ENCODE assay signal across 1 cellular context in genomic region chr5:56910123-56910951, GRCh38.
TF ChIP-seq lines count a peak whose summit lies in the region.

No MANE protein-coding gene starts in this region.

TF ChIP-seq in K562, 482 proteins besides CTCF, POLR2A, EP300 and RAD21 (continued from another document and continues in another):
- TF ChIP-seq, protein P1, sequence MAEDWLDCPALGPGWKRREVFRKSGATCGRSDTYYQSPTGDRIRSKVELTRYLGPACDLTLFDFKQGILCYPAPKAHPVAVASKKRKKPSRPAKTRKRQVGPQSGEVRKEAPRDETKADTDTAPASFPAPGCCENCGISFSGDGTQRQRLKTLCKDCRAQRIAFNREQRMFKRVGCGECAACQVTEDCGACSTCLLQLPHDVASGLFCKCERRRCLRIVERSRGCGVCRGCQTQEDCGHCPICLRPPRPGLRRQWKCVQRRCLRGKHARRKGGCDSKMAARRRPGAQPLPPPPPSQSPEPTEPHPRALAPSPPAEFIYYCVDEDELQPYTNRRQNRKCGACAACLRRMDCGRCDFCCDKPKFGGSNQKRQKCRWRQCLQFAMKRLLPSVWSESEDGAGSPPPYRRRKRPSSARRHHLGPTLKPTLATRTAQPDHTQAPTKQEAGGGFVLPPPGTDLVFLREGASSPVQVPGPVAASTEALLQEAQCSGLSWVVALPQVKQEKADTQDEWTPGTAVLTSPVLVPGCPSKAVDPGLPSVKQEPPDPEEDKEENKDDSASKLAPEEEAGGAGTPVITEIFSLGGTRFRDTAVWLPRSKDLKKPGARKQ (CRISPR knock-in tag; IDR thresholded peaks at IDR 0.05): no peak
- TF ChIP-seq PBX2 (CRISPR knock-in tag; IDR thresholded peaks at IDR 0.05; ENCODE audit: low read depth): no peak
- TF ChIP-seq PBX2 (tag; conservative IDR thresholded peaks at IDR 0.05; ENCODE audit: low read depth): no peak
- TF ChIP-seq, protein P2, sequence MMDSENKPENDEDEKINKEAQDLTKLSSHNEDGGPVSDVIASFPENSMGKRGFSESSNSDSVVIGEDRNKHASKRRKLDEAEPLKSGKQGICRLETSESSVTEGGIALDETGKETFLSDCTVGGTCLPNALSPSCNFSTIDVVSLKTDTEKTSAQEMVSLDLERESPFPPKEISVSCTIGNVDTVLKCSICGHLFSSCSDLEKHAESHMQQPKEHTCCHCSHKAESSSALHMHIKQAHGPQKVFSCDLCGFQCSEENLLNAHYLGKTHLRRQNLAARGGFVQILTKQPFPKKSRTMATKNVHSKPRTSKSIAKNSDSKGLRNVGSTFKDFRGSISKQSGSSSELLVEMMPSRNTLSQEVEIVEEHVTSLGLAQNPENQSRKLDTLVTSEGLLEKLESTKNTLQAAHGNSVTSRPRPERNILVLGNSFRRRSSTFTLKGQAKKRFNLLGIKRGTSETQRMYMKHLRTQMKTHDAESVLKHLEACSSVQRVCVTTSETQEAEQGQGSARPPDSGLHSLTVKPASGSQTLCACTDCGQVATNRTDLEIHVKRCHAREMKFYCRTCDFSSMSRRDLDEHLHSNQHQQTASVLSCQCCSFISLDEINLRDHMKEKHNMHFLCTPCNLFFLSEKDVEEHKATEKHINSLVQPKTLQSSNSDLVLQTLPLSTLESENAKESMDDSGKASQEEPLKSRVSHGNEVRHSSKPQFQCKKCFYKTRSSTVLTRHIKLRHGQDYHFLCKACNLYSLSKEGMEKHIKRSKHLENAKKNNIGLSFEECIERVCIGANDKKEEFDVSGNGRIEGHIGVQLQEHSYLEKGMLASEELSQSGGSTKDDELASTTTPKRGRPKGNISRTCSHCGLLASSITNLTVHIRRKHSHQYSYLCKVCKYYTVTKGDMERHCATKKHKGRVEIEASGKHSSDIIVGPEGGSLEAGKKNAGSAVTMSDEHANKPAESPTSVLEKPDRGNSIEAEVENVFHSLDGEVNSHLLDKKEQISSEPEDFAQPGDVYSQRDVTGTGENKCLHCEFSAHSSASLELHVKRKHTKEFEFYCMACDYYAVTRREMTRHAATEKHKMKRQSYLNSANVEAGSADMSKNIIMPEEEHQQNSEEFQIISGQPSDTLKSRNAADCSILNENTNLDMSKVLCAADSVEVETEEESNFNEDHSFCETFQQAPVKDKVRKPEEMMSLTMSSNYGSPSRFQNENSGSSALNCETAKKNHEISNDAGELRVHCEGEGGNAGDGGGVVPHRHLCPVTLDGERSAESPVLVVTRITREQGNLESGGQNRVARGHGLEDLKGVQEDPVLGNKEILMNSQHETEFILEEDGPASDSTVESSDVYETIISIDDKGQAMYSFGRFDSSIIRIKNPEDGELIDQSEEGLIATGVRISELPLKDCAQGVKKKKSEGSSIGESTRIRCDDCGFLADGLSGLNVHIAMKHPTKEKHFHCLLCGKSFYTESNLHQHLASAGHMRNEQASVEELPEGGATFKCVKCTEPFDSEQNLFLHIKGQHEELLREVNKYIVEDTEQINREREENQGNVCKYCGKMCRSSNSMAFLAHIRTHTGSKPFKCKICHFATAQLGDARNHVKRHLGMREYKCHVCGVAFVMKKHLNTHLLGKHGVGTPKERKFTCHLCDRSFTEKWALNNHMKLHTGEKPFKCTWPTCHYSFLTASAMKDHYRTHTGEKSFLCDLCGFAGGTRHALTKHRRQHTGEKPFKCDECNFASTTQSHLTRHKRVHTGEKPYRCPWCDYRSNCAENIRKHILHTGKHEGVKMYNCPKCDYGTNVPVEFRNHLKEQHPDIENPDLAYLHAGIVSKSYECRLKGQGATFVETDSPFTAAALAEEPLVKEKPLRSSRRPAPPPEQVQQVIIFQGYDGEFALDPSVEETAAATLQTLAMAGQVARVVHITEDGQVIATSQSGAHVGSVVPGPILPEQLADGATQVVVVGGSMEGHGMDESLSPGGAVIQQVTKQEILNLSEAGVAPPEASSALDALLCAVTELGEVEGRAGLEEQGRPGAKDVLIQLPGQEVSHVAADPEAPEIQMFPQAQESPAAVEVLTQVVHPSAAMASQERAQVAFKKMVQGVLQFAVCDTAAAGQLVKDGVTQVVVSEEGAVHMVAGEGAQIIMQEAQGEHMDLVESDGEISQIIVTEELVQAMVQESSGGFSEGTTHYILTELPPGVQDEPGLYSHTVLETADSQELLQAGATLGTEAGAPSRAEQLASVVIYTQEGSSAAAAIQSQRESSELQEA (IDR thresholded peaks at IDR 0.05; ENCODE audit: low read depth): no peak
- TF ChIP-seq XRCC4 (IDR thresholded peaks at IDR 0.05; ENCODE audit: extremely low read depth, insufficient read depth, insufficient read length): no peak
- TF ChIP-seq, protein P3, sequence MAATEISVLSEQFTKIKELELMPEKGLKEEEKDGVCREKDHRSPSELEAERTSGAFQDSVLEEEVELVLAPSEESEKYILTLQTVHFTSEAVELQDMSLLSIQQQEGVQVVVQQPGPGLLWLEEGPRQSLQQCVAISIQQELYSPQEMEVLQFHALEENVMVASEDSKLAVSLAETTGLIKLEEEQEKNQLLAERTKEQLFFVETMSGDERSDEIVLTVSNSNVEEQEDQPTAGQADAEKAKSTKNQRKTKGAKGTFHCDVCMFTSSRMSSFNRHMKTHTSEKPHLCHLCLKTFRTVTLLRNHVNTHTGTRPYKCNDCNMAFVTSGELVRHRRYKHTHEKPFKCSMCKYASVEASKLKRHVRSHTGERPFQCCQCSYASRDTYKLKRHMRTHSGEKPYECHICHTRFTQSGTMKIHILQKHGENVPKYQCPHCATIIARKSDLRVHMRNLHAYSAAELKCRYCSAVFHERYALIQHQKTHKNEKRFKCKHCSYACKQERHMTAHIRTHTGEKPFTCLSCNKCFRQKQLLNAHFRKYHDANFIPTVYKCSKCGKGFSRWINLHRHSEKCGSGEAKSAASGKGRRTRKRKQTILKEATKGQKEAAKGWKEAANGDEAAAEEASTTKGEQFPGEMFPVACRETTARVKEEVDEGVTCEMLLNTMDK (IDR thresholded peaks at IDR 0.05; ENCODE audit: borderline replicate concordance, insufficient read depth, low read depth, low read length, poor library complexity, severe bottlenecking): no peak
- no peak for TF ChIP-seq ZNF274 (IDR thresholded peaks at IDR 0.05; ENCODE audit: borderline replicate concordance, low read depth, low read length)
- TF ChIP-seq SNRNP70 (optimal IDR thresholded peaks at IDR 0.05; ENCODE audit: low read depth, low read length): no peak
- no peak for TF ChIP-seq IRF2 (CRISPR knock-in tag; IDR thresholded peaks at IDR 0.05)
- TF ChIP-seq, protein P4, sequence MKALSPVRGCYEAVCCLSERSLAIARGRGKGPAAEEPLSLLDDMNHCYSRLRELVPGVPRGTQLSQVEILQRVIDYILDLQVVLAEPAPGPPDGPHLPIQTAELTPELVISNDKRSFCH (CRISPR knock-in tag; IDR thresholded peaks at IDR 0.05): no peak
- TF ChIP-seq, protein P4 (tag; IDR thresholded peaks at IDR 0.05): no peak
- TF ChIP-seq ZNF511 (CRISPR knock-in tag; IDR thresholded peaks at IDR 0.05): 0 out of 2 replicates have a peak, but pooled peaks have one; percentile 60
- TF ChIP-seq NR1H2 (CRISPR knock-in tag; IDR thresholded peaks at IDR 0.05): no peak
- TF ChIP-seq PURB (CRISPR knock-in tag; IDR thresholded peaks at IDR 0.05; ENCODE audit: low read depth): no peak
- no peak for TF ChIP-seq STAG1 (CRISPR knock-in tag; IDR thresholded peaks at IDR 0.05; ENCODE audit: borderline replicate concordance)
- TF ChIP-seq ZNF551 (CRISPR knock-in tag; IDR thresholded peaks at IDR 0.05): no peak
- no peak for TF ChIP-seq RCOR1 (IDR thresholded peaks at IDR 0.05; ENCODE audit: borderline replicate concordance in 1 of 2, low read depth in 2 of 2, low read length in 2 of 2)
- TF ChIP-seq DIDO1 (tag; IDR thresholded peaks at IDR 0.05; ENCODE audit: low read depth): no peak
- TF ChIP-seq, protein P5, sequence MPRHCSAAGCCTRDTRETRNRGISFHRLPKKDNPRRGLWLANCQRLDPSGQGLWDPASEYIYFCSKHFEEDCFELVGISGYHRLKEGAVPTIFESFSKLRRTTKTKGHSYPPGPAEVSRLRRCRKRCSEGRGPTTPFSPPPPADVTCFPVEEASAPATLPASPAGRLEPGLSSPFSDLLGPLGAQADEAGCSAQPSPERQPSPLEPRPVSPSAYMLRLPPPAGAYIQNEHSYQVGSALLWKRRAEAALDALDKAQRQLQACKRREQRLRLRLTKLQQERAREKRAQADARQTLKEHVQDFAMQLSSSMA (CRISPR knock-in tag; IDR thresholded peaks at IDR 0.05): no peak
- TF ChIP-seq, protein P6, sequence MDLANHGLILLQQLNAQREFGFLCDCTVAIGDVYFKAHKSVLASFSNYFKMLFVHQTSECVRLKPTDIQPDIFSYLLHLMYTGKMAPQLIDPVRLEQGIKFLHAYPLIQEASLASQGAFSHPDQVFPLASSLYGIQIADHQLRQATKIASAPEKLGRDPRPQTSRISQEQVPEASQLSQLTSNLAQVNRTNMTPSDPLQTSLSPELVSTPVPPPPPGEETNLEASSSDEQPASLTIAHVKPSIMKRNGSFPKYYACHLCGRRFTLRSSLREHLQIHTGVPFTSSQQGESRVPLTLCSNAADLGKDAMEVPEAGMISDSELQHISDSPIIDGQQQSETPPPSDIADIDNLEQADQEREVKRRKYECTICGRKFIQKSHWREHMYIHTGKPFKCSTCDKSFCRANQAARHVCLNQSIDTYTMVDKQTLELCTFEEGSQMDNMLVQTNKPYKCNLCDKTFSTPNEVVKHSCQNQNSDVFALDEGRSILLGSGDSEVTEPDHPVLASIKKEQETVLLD (IDR thresholded peaks at IDR 0.05): no peak
- no peak for TF ChIP-seq CBX1 (IDR thresholded peaks at IDR 0.05; ENCODE audit: low read depth)
- no peak for TF ChIP-seq CHD2 (IDR thresholded peaks at IDR 0.05; ENCODE audit: low read depth, low read length)
- 0 out of 2 replicates have a peak, but pooled peaks have one; percentile 33 for TF ChIP-seq ELK3 (CRISPR knock-in tag; IDR thresholded peaks at IDR 0.05)
- TF ChIP-seq NFIX (CRISPR knock-in tag; IDR thresholded peaks at IDR 0.05; ENCODE audit: low read depth): no peak
- no peak for TF ChIP-seq ZNF239 (CRISPR knock-in tag; IDR thresholded peaks at IDR 0.05)
- TF ChIP-seq HDAC6 (IDR thresholded peaks at IDR 0.05; ENCODE audit: low read depth, low read length): no peak
- no peak for TF ChIP-seq NBN (IDR thresholded peaks at IDR 0.05; ENCODE audit: low read depth)
- TF ChIP-seq, protein P7, sequence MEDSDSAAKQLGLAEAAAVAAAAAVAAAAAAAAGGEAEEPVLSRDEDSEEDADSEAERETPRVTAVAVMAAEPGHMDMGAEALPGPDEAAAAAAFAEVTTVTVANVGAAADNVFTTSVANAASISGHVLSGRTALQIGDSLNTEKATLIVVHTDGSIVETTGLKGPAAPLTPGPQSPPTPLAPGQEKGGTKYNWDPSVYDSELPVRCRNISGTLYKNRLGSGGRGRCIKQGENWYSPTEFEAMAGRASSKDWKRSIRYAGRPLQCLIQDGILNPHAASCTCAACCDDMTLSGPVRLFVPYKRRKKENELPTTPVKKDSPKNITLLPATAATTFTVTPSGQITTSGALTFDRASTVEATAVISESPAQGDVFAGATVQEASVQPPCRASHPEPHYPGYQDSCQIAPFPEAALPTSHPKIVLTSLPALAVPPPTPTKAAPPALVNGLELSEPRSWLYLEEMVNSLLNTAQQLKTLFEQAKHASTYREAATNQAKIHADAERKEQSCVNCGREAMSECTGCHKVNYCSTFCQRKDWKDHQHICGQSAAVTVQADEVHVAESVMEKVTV (CRISPR knock-in tag; IDR thresholded peaks at IDR 0.05): no peak
- TF ChIP-seq RBM34 (IDR thresholded peaks at IDR 0.05; ENCODE audit: borderline replicate concordance, insufficient read depth, low read length): no peak
- TF ChIP-seq KAT2B (IDR thresholded peaks at IDR 0.05; ENCODE audit: low read depth, low read length): no peak
- TF ChIP-seq CHD4 (IDR thresholded peaks at IDR 0.05; ENCODE audit: insufficient read depth, insufficient replicate concordance, low read depth, low read length, poor library complexity, severe bottlenecking): no peak
- TF ChIP-seq RBM14 (IDR thresholded peaks at IDR 0.05; ENCODE audit: borderline replicate concordance, insufficient read depth, low read depth, low read length): no peak
